In genomic region chr1:35629051-35629450, GRCh38 we compare ENCODE assay signal across 17 cellular contexts.
"Had no signal": no experiment of that assay in that cellular context is flagged by ENCODE, and none has a peak within 500 bp of the region (broad histone marks: within the 10 kb centered on the region; RNA-seq: fewer than 3 reads in every experiment).

No MANE protein-coding gene starts in this region.

- H3K9me3 ChIP-seq: adrenal gland, heart right ventricle, sigmoid colon, testis had no signal

- H3K27ac ChIP-seq: adrenal gland, heart right ventricle, sigmoid colon, testis had no signal

- ATAC-seq: activated CD8-positive, alpha-beta T cell treated with anti-CD3 and anti-CD28 coated beads, Interleukin-2, amount 10 ng/mL, durations not matched to agents 7 days and 5 days; activated T-cell treated with anti-CD3 and anti-CD28 coated beads, Interleukin-2, amount 50 U/mL, for 4 hours; esophagus mucosa; heart right ventricle; left colon; stimulated activated memory B cell treated with anti-CD40 and anti-IgM and Interleukin-4, amounts not matched to agents 10 μg/mL and 1 μg/mL and 100 μg/mL, for 72 hours had no signal

- H3K4me3 ChIP-seq: adrenal gland, heart right ventricle, lung, sigmoid colon, testis had no signal

- DNase-seq: activated CD4-positive, alpha-beta T cell treated with anti-CD3 and anti-CD28 coated beads, Interleukin-2, amount 10 ng/mL, durations not matched to agents 7 days and 5 days; activated CD8-positive, alpha-beta T cell treated with anti-CD3 and anti-CD28 coated beads, Interleukin-2, amount 10 ng/mL, durations not matched to agents 7 days and 5 days; activated effector memory CD4-positive, alpha-beta T cell treated with anti-CD3 and anti-CD28 coated beads, Interleukin-2, amount 50 U/mL, for 16 hours; activated T-cell treated with anti-CD3 and anti-CD28 coated beads, Interleukin-2, amount 50 U/mL, for 4 hours; adrenal gland; cerebellar nuclear complex; effector CD4-positive, alpha-beta T cell; heart right ventricle; left colon; midbrain; sigmoid colon; stimulated activated CD4-positive, alpha-beta T cell treated with anti-CD3 and anti-CD28 coated beads, Interleukin-4, amount 100 ng/mL, for 4 hours; T-helper 9 cell; testis had no signal

- H3K27me3 ChIP-seq: adrenal gland, heart right ventricle, sigmoid colon, testis had no signal

- H3K4me1 ChIP-seq: adrenal gland, sigmoid colon, testis had no signal
